In the genomic region with DNA sequence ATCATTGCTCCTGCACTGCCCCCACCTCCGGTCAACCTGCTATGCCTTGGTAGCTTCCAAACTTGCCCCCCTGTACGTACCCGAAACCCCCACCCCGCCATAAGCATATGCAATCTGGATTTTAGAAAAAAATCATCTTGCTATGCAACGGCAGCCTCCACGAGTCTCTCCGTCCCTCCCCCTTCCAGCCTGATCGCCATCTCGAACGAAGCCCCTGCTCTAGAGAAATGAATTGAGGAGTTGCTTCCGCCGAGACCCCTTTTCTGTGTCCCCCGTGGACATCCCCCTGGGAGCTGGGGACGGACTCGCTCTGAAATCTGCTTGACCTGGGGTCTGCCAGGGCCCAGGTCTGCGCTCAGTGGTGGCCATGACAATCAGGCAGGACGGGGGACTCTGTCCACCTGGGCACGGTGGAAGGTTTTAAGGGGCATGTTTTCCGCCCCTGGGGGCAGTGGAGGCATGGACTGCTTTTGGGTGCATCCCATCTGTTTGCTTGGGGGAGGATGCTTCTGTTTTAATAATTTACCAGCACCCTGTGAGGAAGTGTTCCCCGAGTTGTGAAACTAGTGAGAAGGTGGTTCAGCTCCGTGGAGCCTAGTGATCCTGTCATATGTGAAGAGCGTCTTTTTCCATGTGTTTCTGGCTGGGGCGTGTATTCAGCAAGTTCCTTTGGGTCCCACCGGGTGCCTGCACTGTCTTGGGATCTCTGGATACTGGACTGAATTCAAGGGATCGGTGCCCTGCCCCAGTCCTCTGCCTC, we compare ENCODE assay signal across 8 cellular contexts. TPM values are rescaled to one million over a fixed set of nuclear protein-coding genes. Genes with fewer than 3 reads are reported as not detected.
A peak's percentile ranks its signal among the peaks of the same experiment; 100 is the strongest.
DNase-seq lines count a peak whose midpoint lies in the region; ATAC-seq and TF ChIP-seq lines count a peak whose summit lies in the region.

No MANE protein-coding gene starts in this region.

- H3K4me3 ChIP-seq in CD4-positive, alpha-beta memory T cell (ENCODE audit: low read length in 2 of 2) = peak overlapping the region; percentile 33 to 66
- H3K4me3 ChIP-seq in HL-60 (replicated peaks; ENCODE audit: insufficient read depth, low read length) = peak overlapping the region; percentile 52
- peak overlapping the region; percentile 75 for H3K4me3 ChIP-seq in skeletal muscle cell (ENCODE audit: low read depth, low read length)

- peaks cover 27 to 45% (median 36%) of the 10 kb centered on the region in 4 donors for H3K4me1 Mint-ChIP-seq in CD4-positive, alpha-beta memory T cell
- peaks cover 45% of the 10 kb centered on the region for H3K4me1 Mint-ChIP-seq in WTC11

- no peaks in the 10 kb centered on the region for H3K27me3 ChIP-seq in CD4-positive, alpha-beta memory T cell (ENCODE audit: insufficient read depth, low read length)
- no peaks in the 10 kb centered on the region for H3K27me3 ChIP-seq in HL-60 (ENCODE audit: insufficient read depth, poor library complexity, severe bottlenecking)

- H3K4me1 ChIP-seq in CD4-positive, alpha-beta memory T cell (ENCODE audit: insufficient read depth, low read length) = peaks cover 37% of the 10 kb centered on the region

- peak in 4 of 5 donors; percentile 13 to 43 (median 18) for DNase-seq in CD4-positive, alpha-beta memory T cell
- DNase-seq in HL-60 (ENCODE audit: low read depth in 1 of 2, low spot score in 1 of 2) (peak; percentile 69 to 72), WTC11 (ENCODE audit: low spot score) (no peak), glomerular visceral epithelial cell (ENCODE audit: extremely low spot score) (peak; percentile 42), skeletal muscle cell (ENCODE audit: low read depth) (no peak), globus pallidus (ENCODE audit: low spot score) (no peak), NCI-H2227 (lab: John Stamatoyannopoulos, UW; ENCODE audit: unreplicated experiment) (no peak)

- peak overlapping the region; percentile 81 to 97 (median 92) for H3K4me3 Mint-ChIP-seq in CD4-positive, alpha-beta memory T cell
- peak overlapping the region; percentile 96 for H3K4me3 Mint-ChIP-seq in WTC11

- no peaks in the 10 kb centered on the region for H3K36me3 ChIP-seq in CD4-positive, alpha-beta memory T cell (ENCODE audit: insufficient read depth, low read length)

- CTCF ChIA-PET in CD4-positive, alpha-beta memory T cell (lab: Charles Lee; ENCODE audit: partially characterized antibody) = interaction anchor here (1.1 to 3.2 kb wide), 6 partner anchors 54 to 160 kb away, joined by 3 to 26 read pairs (median 5); no protein-coding TSS in a partner anchor
- CTCF ChIA-PET in WTC11 (lab: Charles Lee) = interaction anchor here (1.3 to 4.4 kb wide), 7 partner anchors 11 to 578 kb away, joined by 3 to 23 read pairs (median 7); a partner anchor contains a TSS

- intact Hi-C loops in CD4-positive, alpha-beta memory T cell (cut with micrococcal nuclease) = no loop called here

- peaks cover 0 to 11% of the 10 kb centered on the region in 2 donors for H3K36me3 Mint-ChIP-seq in CD4-positive, alpha-beta memory T cell
- H3K36me3 Mint-ChIP-seq in WTC11 = peaks cover 3% of the 10 kb centered on the region

- ATAC-seq in WTC11 (no peak), HG03378 (IDR thresholded peaks at IDR 0.05; ENCODE audit: unreplicated experiment) (no peak)

- POLR2A ChIA-PET in CD4-positive, alpha-beta memory T cell (lab: Charles Lee; ENCODE audit: partially characterized antibody) = interaction anchor here (0.5 to 5.1 kb wide), 4 partner anchors 15 to 497 kb away, joined by 3 to 113 read pairs (median 4); no protein-coding TSS in a partner anchor
- POLR2A ChIA-PET in WTC11 (lab: Charles Lee) = no interaction called here

- H3K9me3 Mint-ChIP-seq in CD4-positive, alpha-beta memory T cell = no peaks in the 10 kb centered on the region
- H3K9me3 Mint-ChIP-seq in WTC11 = no peaks in the 10 kb centered on the region; the same call in 1 of the 2 replicates

- H3K27me3 Mint-ChIP-seq in CD4-positive, alpha-beta memory T cell = no peaks in the 10 kb centered on the region
- H3K27me3 Mint-ChIP-seq in WTC11 (ENCODE audit: low read depth) = no peaks in the 10 kb centered on the region

- H3K27ac ChIP-seq in CD4-positive, alpha-beta memory T cell (ENCODE audit: low read depth, low read length) = peak overlapping the region; percentile 42
- peak overlapping the region; percentile 29 for H3K27ac ChIP-seq in HL-60 (replicated peaks)

- peak overlapping the region; percentile 83 to 94 (median 92) for H3K27ac Mint-ChIP-seq in CD4-positive, alpha-beta memory T cell
- H3K27ac Mint-ChIP-seq in WTC11 = peak overlapping the region; percentile 25

- no peak for TF ChIP-seq CTCF in HL-60 (IDR thresholded peaks at IDR 0.05; ENCODE audit: insufficient read depth, low read length)
- no peak for TF ChIP-seq CTCF in WTC11 (IDR thresholded peaks at IDR 0.05)

- H3K9me3 ChIP-seq in CD4-positive, alpha-beta memory T cell (ENCODE audit: control insufficient read depth in 1 of 2, low read length in 2 of 2) = no peaks in the 10 kb centered on the region

TF ChIP-seq in WTC11, 78 proteins besides CTCF, POLR2A, EP300 and RAD21:
- TF ChIP-seq ESRRA (CRISPR knock-in tag; IDR thresholded peaks at IDR 0.05; ENCODE audit: borderline replicate concordance) = no peak
- no peak for TF ChIP-seq OVOL2 (CRISPR knock-in tag; IDR thresholded peaks at IDR 0.05; ENCODE audit: borderline replicate concordance)
- TF ChIP-seq MXD4 (CRISPR knock-in tag; IDR thresholded peaks at IDR 0.05; ENCODE audit: borderline replicate concordance) = no peak

RNA-seq across cellular contexts. Expression of a gene that starts 1.0 kb away (rescaled TPM):
- total RNA-seq in CD4-positive, alpha-beta memory T cell = 10 to 100 TPM; 47.9 to 50.4 TPM
- polyA plus RNA-seq in CD4-positive, alpha-beta memory T cell = 10 to 100 TPM in 1 of 2 donors, 1 to 10 TPM in 1; 3.2 to 11.9 TPM
- total RNA-seq in WTC11 (2021) = 43.2 to 56.0 TPM (median 53.1 TPM) in 3 replicates

Comparison
In these comparisons a context has a peak if more than half of its experiments do, and no peak if none do; other contexts are left out.
1. DNase-seq: peak in CD4-positive, alpha-beta memory T cell (4 of 5), HL-60 (2 of 2) and glomerular visceral epithelial cell (single experiment); none in WTC11 (single experiment), skeletal muscle cell (single experiment), globus pallidus (single experiment) and NCI-H2227 (single experiment).
2. Peak in every context shown above with its lines, with median percentiles within 50 percentile points of each other: H3K4me3 ChIP-seq.